In the genomic region with DNA sequence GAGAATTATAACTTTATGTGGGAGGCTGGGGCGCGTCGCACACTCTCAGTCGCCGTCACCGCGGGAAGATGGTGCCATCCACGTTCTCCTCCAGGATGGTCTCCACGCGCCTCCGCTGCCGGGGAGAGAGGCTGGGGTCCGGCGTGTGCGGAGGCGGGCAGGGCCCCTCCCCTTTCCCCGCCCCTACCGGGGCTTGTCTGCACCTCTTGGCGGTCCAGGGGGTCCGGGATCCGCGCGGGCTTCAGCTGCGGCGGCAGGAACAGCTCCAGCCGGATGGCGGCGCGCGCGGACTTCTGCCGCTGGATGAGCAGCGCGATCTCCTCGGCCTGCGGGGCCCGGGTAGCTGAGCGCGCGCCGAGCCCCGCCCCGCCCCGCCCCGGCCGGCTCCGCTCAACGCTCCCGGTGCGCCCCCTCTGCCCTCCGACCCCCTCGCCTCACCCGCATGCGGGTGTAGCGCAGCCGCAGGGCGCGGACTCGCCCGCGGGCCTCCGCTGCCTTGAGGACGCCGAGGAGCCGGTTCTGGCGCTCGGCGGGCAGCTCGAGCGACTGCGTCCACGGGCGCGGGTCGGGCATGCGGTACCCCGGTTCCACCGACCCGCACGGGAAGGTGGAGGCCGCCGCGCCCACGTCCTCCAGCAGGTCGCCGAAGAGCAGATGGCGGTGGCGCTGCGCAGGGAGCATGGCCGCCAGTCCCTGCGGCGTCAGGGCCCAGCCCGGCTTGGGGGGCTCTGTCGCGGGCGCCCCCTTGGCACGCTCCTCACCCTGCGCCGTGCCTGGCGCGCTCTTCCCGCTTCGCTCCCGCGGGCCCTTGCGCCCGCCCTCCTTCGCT, we compare ENCODE assay signal across 1 cellular context.
TF ChIP-seq lines count a peak whose summit lies in the region.

No MANE protein-coding gene starts in this region.

TF ChIP-seq in neural cell, 6 proteins besides CTCF, POLR2A, EP300 and RAD21:
- peak; percentile 92 for TF ChIP-seq SMC3 (conservative IDR thresholded peaks at IDR 0.05; ENCODE audit: poor library complexity)
- TF ChIP-seq TAF1 (IDR thresholded peaks at IDR 0.05; ENCODE audit: low read depth) = no peak
- TF ChIP-seq POLR2AphosphoS5 (IDR thresholded peaks at IDR 0.05) = peak; percentile 25
- TF ChIP-seq MXI1 (conservative IDR thresholded peaks at IDR 0.05; ENCODE audit: poor library complexity, severe bottlenecking) = peak; percentile 72
- no peak for TF ChIP-seq REST (IDR thresholded peaks at IDR 0.05; ENCODE audit: borderline replicate concordance)
- TF ChIP-seq EZH2 (IDR thresholded peaks at IDR 0.05; ENCODE audit: borderline replicate concordance, insufficient read depth, low read length, poor library complexity, severe bottlenecking) = no peak
TF ChIP-seq in neural cell: peak in this region for 3.
